In genomic region chr1:38978245-38978542, GRCh38 we compare ENCODE assay signal across 3 cellular contexts. TPM values are rescaled to one million over a fixed set of nuclear protein-coding genes. Genes with fewer than 3 reads are reported as not detected.
"Had no signal": no experiment of that assay in that cellular context is flagged by ENCODE, and none has a peak within 500 bp of the region (broad histone marks: within the 10 kb centered on the region; RNA-seq: fewer than 3 reads in every experiment).

No MANE protein-coding gene starts in this region.

RNA-seq across cellular contexts. Expression of gene RHBDL2, which starts 36.6 kb away (rescaled TPM):
- total RNA-seq: astrocyte, esophagus muscularis mucosa, left lobe of liver had no signal
